Comparison of ENCODE assay signal across 6 cellular contexts in genomic region chr10:111208951-111209350, GRCh38.
"Had no signal": no experiment of that assay in that cellular context is flagged by ENCODE, and none has a peak within 500 bp of the region (broad histone marks: within the 10 kb centered on the region; RNA-seq: fewer than 3 reads in every experiment).

No MANE protein-coding gene starts in this region.

- DNase-seq: IMR-90 had no signal

- H3K9me3 Mint-ChIP-seq: IgD-negative memory B cell had no signal

- H3K27ac ChIP-seq: HL-60 had no signal

- ATAC-seq: HepG2, K562 had no signal

- H3K36me3 Mint-ChIP-seq: IgD-negative memory B cell had no signal

- H3K4me3 ChIP-seq: K562 had no signal

- H3K4me1 Mint-ChIP-seq: IgD-negative memory B cell had no signal

- FAIRE-seq: HepG2, HTR-8/SVneo, K562 had no signal

- H3K27ac Mint-ChIP-seq: IgD-negative memory B cell had no signal

- H3K4me3 Mint-ChIP-seq: IgD-negative memory B cell had no signal
